In genomic region chr17:39923836-39924690, GRCh38 we compare ENCODE assay signal across 13 cellular contexts. TPM values are rescaled to one million over a fixed set of nuclear protein-coding genes. Genes with fewer than 3 reads are reported as not detected.
DNase-seq lines count a peak whose midpoint lies in the region; ATAC-seq and TF ChIP-seq lines count a peak whose summit lies in the region.
"Had no signal": no experiment of that assay in that cellular context is flagged by ENCODE, and none has a peak within 500 bp of the region (broad histone marks: within the 10 kb centered on the region; RNA-seq: fewer than 3 reads in every experiment).

No MANE protein-coding gene starts in this region.

- no peak overlapping the region for H2BK120ac ChIP-seq in mesendoderm (ENCODE audit: low read depth, low read length)

- peaks cover 79% of the 10 kb centered on the region for H3K4me1 ChIP-seq in CD8-positive, alpha-beta T cell (ENCODE audit: insufficient read depth, low read length)
- H3K4me1 ChIP-seq in HUES64 (ENCODE audit: insufficient read depth, low read length), result peaks cover 26% of the 10 kb centered on the region
- H3K4me1 ChIP-seq in mesendoderm (ENCODE audit: control insufficient read depth, low read depth, low read length), result peaks cover 9% of the 10 kb centered on the region
- peaks cover 3% of the 10 kb centered on the region for H3K4me1 ChIP-seq in prostate gland (replicated peaks)
- H3K4me1 ChIP-seq in ovary (ENCODE audit: insufficient read depth), result peaks cover 6% of the 10 kb centered on the region

- TF ChIP-seq POLR2A in prostate gland (IDR thresholded peaks at IDR 0.05) (no peak), ovary (IDR thresholded peaks at IDR 0.05) (no peak)

- no peak for ATAC-seq in CD8-positive, alpha-beta T cell
- no peak for ATAC-seq in HG03159 (IDR thresholded peaks at IDR 0.05; ENCODE audit: unreplicated experiment)
- ATAC-seq: upper lobe of right lung had no signal

- H4K8ac ChIP-seq in mesendoderm (ENCODE audit: low read depth, low read length), result no peak overlapping the region

- H3K9ac ChIP-seq in HUES64 (ENCODE audit: low read depth, low read length) (no peak overlapping the region), mesendoderm (ENCODE audit: low read length) (peak overlapping the region; percentile 13)

- peak overlapping the region; percentile 96 for H3K4me3 Mint-ChIP-seq in CD8-positive, alpha-beta T cell

- no peak overlapping the region for H4K5ac ChIP-seq in mesendoderm (ENCODE audit: low read length)

- CTCF ChIA-PET in CD8-positive, alpha-beta T cell (lab: Charles Lee), result interaction anchor here (0.6 to 1.3 kb wide), 6 partner anchors 8 to 302 kb away, joined by 3 read pairs; no protein-coding TSS in a partner anchor

- peaks cover 23% of the 10 kb centered on the region for H3K36me3 ChIP-seq in CD8-positive, alpha-beta T cell (ENCODE audit: insufficient read depth, low read length)
- H3K36me3 ChIP-seq in HUES64 (ENCODE audit: insufficient read depth, low read length), result peaks cover 44% of the 10 kb centered on the region
- peaks cover 2% of the 10 kb centered on the region for H3K36me3 ChIP-seq in mesendoderm (ENCODE audit: control insufficient read depth, insufficient read depth, low read length)
- peaks cover 8 to 24% of the 10 kb centered on the region in 2 donors for H3K36me3 ChIP-seq in prostate gland
- H3K36me3 ChIP-seq in ovary, result no peaks in the 10 kb centered on the region

- H3K79me1 ChIP-seq in mesendoderm (ENCODE audit: low read length), result peaks cover 11% of the 10 kb centered on the region

- H3K4me1 Mint-ChIP-seq in CD8-positive, alpha-beta T cell (ENCODE audit: low read depth), result peaks cover 70% of the 10 kb centered on the region

- H3K56ac ChIP-seq in mesendoderm (ENCODE audit: low read length), result peak overlapping the region; percentile 30

- TF ChIP-seq EP300 in ovary (IDR thresholded peaks at IDR 0.05), result no peak

- no peaks in the 10 kb centered on the region for H3K27me3 ChIP-seq in CD8-positive, alpha-beta T cell (ENCODE audit: insufficient read depth, low read length)
- no peaks in the 10 kb centered on the region for H3K27me3 ChIP-seq in HUES64 (ENCODE audit: insufficient read depth, low read length)
- H3K27me3 ChIP-seq in mesendoderm (ENCODE audit: insufficient read depth, low read length, poor library complexity), result no peaks in the 10 kb centered on the region
- no peaks in the 10 kb centered on the region for H3K27me3 ChIP-seq in prostate gland (replicated peaks; ENCODE audit: insufficient read depth)
- no peaks in the 10 kb centered on the region for H3K27me3 ChIP-seq in ovary
- H3K27me3 ChIP-seq: SJSA1, upper lobe of right lung had no signal

- POLR2A ChIA-PET in CD8-positive, alpha-beta T cell (lab: Charles Lee), result interaction anchor here (0.9 to 1.7 kb wide), 3 partner anchors 59 to 305 kb away, joined by 3 to 4 read pairs (median 4); no protein-coding TSS in a partner anchor

- DNase-seq in CD8-positive, alpha-beta T cell, result no peak
- DNase-seq in astrocyte of the hippocampus (ENCODE audit: low read depth, low spot score) (peak; percentile 23), mesendoderm (peak; percentile 66), NCI-H345 treated with DMSO at 0.1 percent for 48 hours (lab: John Stamatoyannopoulos, UW; ENCODE audit: unreplicated experiment) (no peak), prostate gland (ENCODE audit: low spot score) (no peak), ovary (no peak)
- DNase-seq: Karpas-422, upper lobe of right lung had no signal

- WGBS in HUES64, result 80% methylated on average over 17 of the region's 17 CpGs
- WGBS in mesendoderm (ENCODE audit: extremely low coverage, insufficient coverage, low lambda C conversion rate), result no CpG with 5 or more reads among the region's 17 CpGs
- 77% methylated on average over 17 of the region's 17 CpGs for WGBS in prostate gland
- 69 to 72% (median 70%) methylated on average over 17 of the region's 17 CpGs for WGBS in ovary, 3 donors

- H2BK15ac ChIP-seq in mesendoderm (replicated peaks; ENCODE audit: low read depth), result no peak overlapping the region

- H3K9me3 Mint-ChIP-seq in CD8-positive, alpha-beta T cell, result no peaks in the 10 kb centered on the region

- H3K4me2 ChIP-seq in mesendoderm (ENCODE audit: low read length), result no peak overlapping the region

- peak overlapping the region; percentile 91 for H3K27ac Mint-ChIP-seq in CD8-positive, alpha-beta T cell

- intact Hi-C loops in CD8-positive, alpha-beta T cell (cut with DNase I, micrococcal nuclease), result no loop called here
- intact Hi-C loops in prostate gland (cut with DNase I), result no loop called here
- intact Hi-C loops in ovary (cut with DNase I), result no loop called here

- H2AK5ac ChIP-seq in mesendoderm (ENCODE audit: low read length), result no peak overlapping the region

- peaks cover 9% of the 10 kb centered on the region for H3K79me2 ChIP-seq in mesendoderm (ENCODE audit: control insufficient read depth, insufficient read depth, low read length)

- no peak for TF ChIP-seq CTCF in CD8-positive, alpha-beta T cell (IDR thresholded peaks at IDR 0.05)
- TF ChIP-seq CTCF in prostate gland (IDR thresholded peaks at IDR 0.05) (no peak), ovary (IDR thresholded peaks at IDR 0.05) (no peak)

- H3K27ac ChIP-seq in CD8-positive, alpha-beta T cell (ENCODE audit: low read depth, low read length), result peak overlapping the region; percentile 71
- H3K27ac ChIP-seq in HUES64 (ENCODE audit: low read depth, low read length), result peak overlapping the region; percentile 5; the same call in 1 of the 2 replicates
- H3K27ac ChIP-seq in mesendoderm (ENCODE audit: low read depth, low read length), result no peak overlapping the region
- no peak overlapping the region for H3K27ac ChIP-seq in prostate gland
- no peak overlapping the region for H3K27ac ChIP-seq in ovary
- H3K27ac ChIP-seq: SJSA1, upper lobe of right lung had no signal

- no peaks in the 10 kb centered on the region for H3K27me3 Mint-ChIP-seq in CD8-positive, alpha-beta T cell (ENCODE audit: low read depth)

- peaks cover 61% of the 10 kb centered on the region for H3K36me3 Mint-ChIP-seq in CD8-positive, alpha-beta T cell

- H3K4me3 ChIP-seq in CD8-positive, alpha-beta T cell (ENCODE audit: low read depth, low read length), result peak overlapping the region; percentile 31
- H3K4me3 ChIP-seq in HUES64 (ENCODE audit: low read length) (no peak overlapping the region), mesendoderm (ENCODE audit: low read length) (no peak overlapping the region), prostate gland (no peak overlapping the region), ovary (no peak overlapping the region)
- H3K4me3 ChIP-seq: HAP-1, SJSA1, upper lobe of right lung had no signal

- no peak overlapping the region for H2BK5ac ChIP-seq in mesendoderm (ENCODE audit: low read length)

- no peak overlapping the region for H3K4ac ChIP-seq in mesendoderm (ENCODE audit: low read depth, low read length)

- no peak overlapping the region for H3K18ac ChIP-seq in mesendoderm (ENCODE audit: low read length)

- no peak overlapping the region for H3K23ac ChIP-seq in mesendoderm (ENCODE audit: low read length)

- no peaks in the 10 kb centered on the region for H3K9me3 ChIP-seq in CD8-positive, alpha-beta T cell (ENCODE audit: low read length)
- H3K9me3 ChIP-seq in HUES64 (ENCODE audit: insufficient read depth, low read depth, low read length) (no peaks in the 10 kb centered on the region), prostate gland (no peaks in the 10 kb centered on the region), ovary (no peaks in the 10 kb centered on the region)
- H3K9me3 ChIP-seq: HAP-1, SJSA1, upper lobe of right lung had no signal

RNA-seq across cellular contexts. Expression of gene ORMDL3, which starts 3.3 kb away (rescaled TPM):
- 100 to 1,000 TPM; 136 to 140 TPM for total RNA-seq in CD8-positive, alpha-beta T cell
- polyA plus RNA-seq in HUES64 (2013, experiment 1 of 2), result 33.6 TPM
- polyA plus RNA-seq in HUES64 (2013, experiment 2 of 2), result 41.3 TPM
- 111 TPM for polyA plus RNA-seq in mesendoderm (2013, experiment 1 of 2)
- polyA plus RNA-seq in mesendoderm (2013, experiment 2 of 2), result 101 TPM
- 10 to 100 TPM; 82.4 to 91.6 TPM for total RNA-seq in prostate gland
- 10 to 100 TPM; 37.0 to 64.3 (median 52.2) TPM for total RNA-seq in ovary
- 10 to 100 TPM; 43.7 to 97.5 TPM for polyA plus RNA-seq in ovary

RNA-seq across cellular contexts. Expression of gene LRRC3C, which starts 3.5 kb away (rescaled TPM):
- total RNA-seq in CD8-positive, alpha-beta T cell, result not detected
- not detected for polyA plus RNA-seq in HUES64 (2013, experiment 1 of 2)
- polyA plus RNA-seq in HUES64 (2013, experiment 2 of 2), result not detected
- polyA plus RNA-seq in mesendoderm (2013, experiment 1 of 2), result not detected
- not detected for polyA plus RNA-seq in mesendoderm (2013, experiment 2 of 2)
- not detected for total RNA-seq in prostate gland
- total RNA-seq in ovary, result under 1 TPM in 1 of 7 donors, not detected in 6; 0.27 TPM
- under 1 TPM in 1 of 2 donors, not detected in 1; 0.12 TPM for polyA plus RNA-seq in ovary
- total RNA-seq: aorta, SJSA1, upper lobe of right lung had no signal
- polyA plus RNA-seq: aorta had no signal

RNA-seq across cellular contexts. Expression of gene GSDMB, which starts 5.6 kb away (rescaled TPM):
- 10 to 100 TPM; 25.3 to 25.4 TPM for total RNA-seq in CD8-positive, alpha-beta T cell
- 3.9 TPM for polyA plus RNA-seq in HUES64 (2013, experiment 1 of 2)
- 4.7 TPM for polyA plus RNA-seq in HUES64 (2013, experiment 2 of 2)
- polyA plus RNA-seq in mesendoderm (2013, experiment 1 of 2), result 3.1 TPM
- polyA plus RNA-seq in mesendoderm (2013, experiment 2 of 2), result 2.6 TPM
- total RNA-seq in prostate gland (10 to 100 TPM in 1 of 2 donors, 1 to 10 TPM in 1; 4.0 to 17.0 TPM), ovary (1 to 10 TPM; 3.8 to 9.7 (median 5.5) TPM)
- 1 to 10 TPM; 3.7 to 6.5 TPM for polyA plus RNA-seq in ovary

RNA-seq across cellular contexts. Expression of gene GSDMA, which starts 38.7 kb away (rescaled TPM):
- under 1 TPM; 0.41 to 0.78 TPM for total RNA-seq in CD8-positive, alpha-beta T cell
- not detected for polyA plus RNA-seq in HUES64 (2013, experiment 1 of 2)
- polyA plus RNA-seq in HUES64 (2013, experiment 2 of 2), result not detected
- not detected for polyA plus RNA-seq in mesendoderm (2013, experiment 1 of 2)
- not detected for polyA plus RNA-seq in mesendoderm (2013, experiment 2 of 2)
- total RNA-seq in prostate gland (1 to 10 TPM in 1 of 2 donors, not detected in 1; 1.2 TPM), ovary (under 1 TPM in 2 of 7 donors, not detected in 5; 0.10 to 0.11 TPM)
- under 1 TPM; 0.19 to 0.55 TPM for polyA plus RNA-seq in ovary
- total RNA-seq: SJSA1 had no signal

RNA-seq across cellular contexts. Expression of gene ZPBP2, which starts 56.1 kb away (rescaled TPM):
- not detected for total RNA-seq in CD8-positive, alpha-beta T cell
- not detected for polyA plus RNA-seq in HUES64 (2013, experiment 1 of 2)
- not detected for polyA plus RNA-seq in HUES64 (2013, experiment 2 of 2)
- polyA plus RNA-seq in mesendoderm (2013, experiment 1 of 2), result not detected
- polyA plus RNA-seq in mesendoderm (2013, experiment 2 of 2), result not detected
- total RNA-seq in prostate gland (10 to 100 TPM in 1 of 2 donors, not detected in 1; 14.8 TPM), ovary (not detected)
- polyA plus RNA-seq in ovary, result not detected
- total RNA-seq: aorta, SJSA1, upper lobe of right lung had no signal
- polyA plus RNA-seq: aorta had no signal

Comparison
In these comparisons a context has a peak if more than half of its experiments do, and no peak if none do; other contexts are left out.
1. DNase-seq: peak in astrocyte of the hippocampus (single experiment) and mesendoderm (single experiment); none in CD8-positive, alpha-beta T cell (0 of 7), NCI-H345 treated with DMSO at 0.1 percent for 48 hours (single experiment), prostate gland (single experiment) and ovary (0 of 5).
2. H3K27ac ChIP-seq: peak in CD8-positive, alpha-beta T cell (single experiment) and HUES64 (single experiment); none in mesendoderm (single experiment), prostate gland (0 of 2) and ovary (0 of 2).